Comparison of ENCODE assay signal across 25 cellular contexts in genomic region chr20:4052554-4052953, GRCh38. TPM values are rescaled to one million over a fixed set of nuclear protein-coding genes. Genes with fewer than 3 reads are reported as not detected.
DNase-seq lines count a peak whose midpoint lies in the region; ATAC-seq, FAIRE-seq and TF ChIP-seq lines count a peak whose summit lies in the region.
"Had no signal": no experiment of that assay in that cellular context is flagged by ENCODE, and none has a peak within 500 bp of the region (broad histone marks: within the 10 kb centered on the region; RNA-seq: fewer than 3 reads in every experiment).

No MANE protein-coding gene starts in this region.

- H3K9ac ChIP-seq in trophoblast cell (ENCODE audit: low read length), result no peak overlapping the region
- no peak overlapping the region for H3K9ac ChIP-seq in SK-N-SH

- H3K79me2 ChIP-seq in osteoblast (ENCODE audit: insufficient read depth, low read length) (no peaks in the 10 kb centered on the region), trophoblast cell (ENCODE audit: control insufficient read depth, insufficient read depth, low read length, poor library complexity) (no peaks in the 10 kb centered on the region), SK-N-SH (ENCODE audit: insufficient read depth) (no peaks in the 10 kb centered on the region)

- H2AFZ ChIP-seq in osteoblast (ENCODE audit: low read length) (no peak overlapping the region), trophoblast cell (ENCODE audit: insufficient read depth, low read length, poor library complexity) (no peak overlapping the region), SK-N-SH (ENCODE audit: low read depth) (no peak overlapping the region)
- H2AFZ ChIP-seq: PC-9 had no signal

- POLR2A ChIA-PET in A549 (lab: Yijun Ruan, JAX), result no interaction called here
- POLR2A ChIA-PET in RWPE1 (lab: Yijun Ruan, JAX; ENCODE audit: low non-redundant PET), result interaction anchor here (0.5 kb wide), 1 partner anchor 13 kb away, joined by 4 read pairs; no protein-coding TSS in a partner anchor
- POLR2A ChIA-PET in SK-N-SH (lab: Yijun Ruan, JAX), result no interaction called here

- H3K14ac ChIP-seq in trophoblast cell (ENCODE audit: low read length), result no peak overlapping the region

- no peaks in the 10 kb centered on the region for H3K36me3 ChIP-seq in cardiac muscle cell
- no peaks in the 10 kb centered on the region for H3K36me3 ChIP-seq in osteoblast (ENCODE audit: insufficient read depth, low read length)
- no peaks in the 10 kb centered on the region for H3K36me3 ChIP-seq in trophoblast cell (ENCODE audit: control insufficient read depth in 1 of 2, insufficient read depth in 2 of 2, low read length in 2 of 2)
- no peaks in the 10 kb centered on the region for H3K36me3 ChIP-seq in SK-N-SH (replicated peaks in 1 of 2; ENCODE audit: control insufficient read depth in 1 of 2, insufficient read depth in 2 of 2, low read length in 1 of 2)
- H3K36me3 ChIP-seq: esophagus muscularis mucosa had no signal

- no peak for TF ChIP-seq CTCF in A549 (IDR thresholded peaks at IDR 0.05)
- TF ChIP-seq CTCF in RWPE1 (conservative IDR thresholded peaks at IDR 0.05; ENCODE audit: low read depth), result no peak
- no peak for TF ChIP-seq CTCF in cardiac muscle cell (IDR thresholded peaks at IDR 0.05; ENCODE audit: low read depth, low read length)
- TF ChIP-seq CTCF in osteoblast (IDR thresholded peaks at IDR 0.05; ENCODE audit: extremely low read depth, low read depth, low read length), result no peak
- no peak for TF ChIP-seq CTCF in SK-N-SH (IDR thresholded peaks at IDR 0.05)

- no peak for TF ChIP-seq POLR2A in A549 (IDR thresholded peaks at IDR 0.05; ENCODE audit: low read length)

- no peaks in the 10 kb centered on the region for H3F3A ChIP-seq in SK-N-SH (replicated peaks; ENCODE audit: insufficient read depth)

- no peak overlapping the region for H4K91ac ChIP-seq in trophoblast cell (ENCODE audit: low read depth, low read length)

- no peak overlapping the region for H2BK5ac ChIP-seq in trophoblast cell (ENCODE audit: low read depth, low read length, poor library complexity)

- H3K9me2 ChIP-seq in SK-N-SH, result no peaks in the 10 kb centered on the region

- no peak overlapping the region for H4K8ac ChIP-seq in trophoblast cell (ENCODE audit: low read depth, low read length)

- H3K79me1 ChIP-seq in trophoblast cell (ENCODE audit: low read length), result no peaks in the 10 kb centered on the region

- no peak for TF ChIP-seq RAD21 in A549 (conservative IDR thresholded peaks at IDR 0.05 in 1 of 2, IDR thresholded peaks at IDR 0.05 in 1 of 2)
- TF ChIP-seq RAD21 in SK-N-SH (IDR thresholded peaks at IDR 0.05; ENCODE audit: low read length), result no peak

- no peak overlapping the region for H2BK12ac ChIP-seq in trophoblast cell (ENCODE audit: low read length)

- H3K27me3 ChIP-seq in cardiac muscle cell (no peaks in the 10 kb centered on the region), osteoblast (ENCODE audit: insufficient read depth, low read length) (no peaks in the 10 kb centered on the region), trophoblast cell (ENCODE audit: insufficient read depth, low read length) (no peaks in the 10 kb centered on the region), SK-N-SH (ENCODE audit: insufficient read depth) (no peaks in the 10 kb centered on the region)
- H3K27me3 ChIP-seq: esophagus muscularis mucosa had no signal

- no peak overlapping the region for H3K4me3 ChIP-seq in A549
- H3K4me3 ChIP-seq in cardiac muscle cell, result no peak overlapping the region
- H3K4me3 ChIP-seq in osteoblast (ENCODE audit: insufficient read depth, low read length), result no peak overlapping the region
- H3K4me3 ChIP-seq in trophoblast cell (ENCODE audit: low read depth, low read length), result no peak overlapping the region
- H3K4me3 ChIP-seq in SK-N-SH (ENCODE audit: low read depth in 2 of 2, low read length in 1 of 2), result no peak overlapping the region
- H3K4me3 ChIP-seq: esophagus muscularis mucosa, PC-9, smooth muscle cell had no signal

- H4K12ac ChIP-seq in trophoblast cell (ENCODE audit: low read depth, low read length), result no peak overlapping the region

- H3K9me3 ChIP-seq in A549 (no peaks in the 10 kb centered on the region), cardiac muscle cell (ENCODE audit: low read depth) (no peaks in the 10 kb centered on the region), osteoblast (ENCODE audit: low read depth, low read length) (no peaks in the 10 kb centered on the region), trophoblast cell (ENCODE audit: insufficient read depth, low read depth, low read length) (no peaks in the 10 kb centered on the region), SK-N-SH (no peaks in the 10 kb centered on the region)
- H3K9me3 ChIP-seq: esophagus muscularis mucosa had no signal

- WGBS in A549 (ENCODE audit: missing lambda C conversion rate), result 77% methylated on average over 5 of the region's 5 CpGs
- no CpG with 5 or more reads among the region's 5 CpGs for WGBS in trophoblast cell (ENCODE audit: extremely low coverage, insufficient coverage, insufficient read length)
- WGBS in SK-N-SH (ENCODE audit: low lambda C conversion rate), result 94% methylated on average over 4 of the region's 5 CpGs

- H3K27ac ChIP-seq in A549 (no peak overlapping the region), RWPE1 (peak overlapping the region; percentile 30), cardiac muscle cell (peak overlapping the region; percentile 74), osteoblast (ENCODE audit: low read depth, low read length) (peak overlapping the region; percentile 21), trophoblast cell (ENCODE audit: low read depth, low read length) (no peak overlapping the region), SK-N-SH (ENCODE audit: low read depth in 2 of 2, low read length in 1 of 2) (no peak overlapping the region)
- H3K27ac ChIP-seq: PC-9 had no signal

- no peaks in the 10 kb centered on the region for H3K4me1 ChIP-seq in A549
- H3K4me1 ChIP-seq in cardiac muscle cell (ENCODE audit: low read depth), result peaks cover 33% of the 10 kb centered on the region
- peaks cover 24% of the 10 kb centered on the region for H3K4me1 ChIP-seq in osteoblast (ENCODE audit: insufficient read depth, low read length)
- H3K4me1 ChIP-seq in trophoblast cell (ENCODE audit: control insufficient read depth in 1 of 2, insufficient read depth in 2 of 2, low read length in 2 of 2), result no peaks in the 10 kb centered on the region
- peaks cover 0 to 7% of the 10 kb centered on the region in 2 experiments; a peak in 2 of 4 replicates for H3K4me1 ChIP-seq in SK-N-SH (ENCODE audit: control insufficient read depth in 1 of 2, insufficient read depth in 2 of 2, low read depth in 1 of 2, low read length in 1 of 2)

- H2AK5ac ChIP-seq in trophoblast cell (ENCODE audit: low read length), result no peak overlapping the region

- ATAC-seq in A549, result peak; percentile 14 to 44; a peak in 3 of 6 replicates
- ATAC-seq in GM21825 (IDR thresholded peaks at IDR 0.05; ENCODE audit: unreplicated experiment), result no peak
- ATAC-seq: left colon; stimulated activated naive CD8-positive, alpha-beta T cell treated with anti-CD3 and anti-CD28 coated beads, Interleukin-15, amount 100 ng/mL, for 72 hours had no signal

- TF ChIP-seq EP300 in A549 (IDR thresholded peaks at IDR 0.05) (no peak), SK-N-SH (IDR thresholded peaks at IDR 0.05; ENCODE audit: borderline replicate concordance in 1 of 2, low read depth in 1 of 2, low read length in 1 of 2) (no peak)

- no peak overlapping the region for H3K4ac ChIP-seq in trophoblast cell (ENCODE audit: low read depth, low read length)

- H3K4me2 ChIP-seq in A549 (no peak overlapping the region), osteoblast (ENCODE audit: insufficient read depth, low read length) (no peak overlapping the region), trophoblast cell (ENCODE audit: low read length) (no peak overlapping the region), SK-N-SH (no peak overlapping the region)
- H3K4me2 ChIP-seq: PC-9, smooth muscle cell had no signal

- H4K20me1 ChIP-seq in osteoblast (ENCODE audit: insufficient read depth, low read length) (no peaks in the 10 kb centered on the region), SK-N-SH (ENCODE audit: insufficient read depth) (no peaks in the 10 kb centered on the region)

- no peak for FAIRE-seq in A549 (lab: Jason Lieb, UNC)
- FAIRE-seq: GM18507, urothelium cell line had no signal

- no peak overlapping the region for H3K18ac ChIP-seq in trophoblast cell (ENCODE audit: low read length)

- CTCF ChIA-PET in A549 (lab: Yijun Ruan, JAX), result interaction anchor here (0.8 to 10.8 kb wide), 8 partner anchors 8 to 238 kb away, joined by 3 to 63 read pairs (median 4); no protein-coding TSS in a partner anchor
- CTCF ChIA-PET in RWPE1 (lab: Yijun Ruan, JAX), result no interaction called here
- CTCF ChIA-PET in SK-N-SH (lab: Yijun Ruan, JAX), result interaction anchor here (1.2 to 1.9 kb wide), 2 partner anchors 9 to 56 kb away, joined by 4 to 5 read pairs; no protein-coding TSS in a partner anchor

- H2BK120ac ChIP-seq in trophoblast cell (ENCODE audit: insufficient read depth, low read length, poor library complexity), result no peak overlapping the region

- no peak overlapping the region for H3K23ac ChIP-seq in trophoblast cell (ENCODE audit: low read length)

- no peak for DNase-seq in A549 (ENCODE audit: low read depth in 1 of 2, low spot score in 1 of 2)
- DNase-seq in RWPE1 (ENCODE audit: low spot score), result no peak
- no peak for DNase-seq in cardiac muscle cell (ENCODE audit: low read depth in 1 of 2, low spot score in 1 of 2)
- DNase-seq in osteoblast (ENCODE audit: insufficient read length, low spot score, missing footprints), result no peak
- no peak for DNase-seq in trophoblast cell
- DNase-seq in NCI-H1048 (lab: John Stamatoyannopoulos, UW), result no peak
- no peak for DNase-seq in SK-N-SH
- DNase-seq: activated CD4-positive, alpha-beta T cell treated with anti-CD3 and anti-CD28 coated beads, Interleukin-2, amount 50 U/mL, for 4 hours; activated naive CD4-positive, alpha-beta T cell; amygdala; C1 segment of cervical spinal cord; cerebellar nuclear complex; effector CD4-positive, alpha-beta T cell; left colon; NCI-H1930; NCI-H2227 treated with DMSO at 0.1 percent for 48 hours; NCI-H774; PC-9; stimulated activated CD4-positive, alpha-beta T cell treated with anti-CD3 and anti-CD28 coated beads, Interleukin-4, amount 100 ng/mL, for 24 hours; stimulated activated naive CD8-positive, alpha-beta T cell treated with anti-CD3 and anti-CD28 coated beads, Interleukin-15, amount 100 ng/mL, for 72 hours had no signal

TF ChIP-seq in SK-N-SH, 30 proteins besides CTCF, POLR2A, EP300 and RAD21 (continues in another document):
- TF ChIP-seq MXI1 (IDR thresholded peaks at IDR 0.05; ENCODE audit: low read depth, low read length), result no peak

RNA-seq across cellular contexts. Expression of gene RNF24, which starts 37.2 kb away (rescaled TPM):
- 8.6 and 12.9 TPM in 2 replicates for polyA plus RNA-seq in A549 (2011; rRNA removed)
- polyA plus RNA-seq in A549 (2012; cell fraction: cytosol; rRNA removed), result 2.8 and 3.6 TPM in 2 replicates
- 2.0 and 3.6 TPM in 2 replicates for polyA plus RNA-seq in A549 (2012; cell fraction: nucleus; rRNA removed)
- polyA plus RNA-seq in A549 (2017; fragmentation: RNase III; extraction: RNeasy Plus Mini Kit Qiagen cat#74134 plus additional on column Dnase treatment), result 8.2 to 9.4 TPM (median 8.8 TPM) in 3 replicates
- 9.1 and 9.9 TPM in 2 replicates for polyA minus RNA-seq in A549 (2011; rRNA and poly(A)+ RNA removed)
- 4.4 and 7.7 TPM in 2 replicates for total RNA-seq in cardiac muscle cell
- 16.1 and 23.8 TPM in 2 replicates for polyA plus RNA-seq in cardiac muscle cell
- total RNA-seq in osteoblast, result 22.4 and 25.6 TPM in 2 replicates
- polyA plus RNA-seq in trophoblast cell (2013), result 8.4 and 8.8 TPM in 2 replicates
- 6.9 and 7.9 TPM in 2 replicates for polyA plus RNA-seq in SK-N-SH (2012; rRNA removed)
- polyA plus RNA-seq in SK-N-SH (2012; cell fraction: cytosol; rRNA removed), result 7.3 and 8.1 TPM in 2 replicates
- 9.7 and 9.9 TPM in 2 replicates for polyA plus RNA-seq in SK-N-SH (2012; cell fraction: nucleus; rRNA removed)

Comparison
In these comparisons a context has a peak if more than half of its experiments do, and no peak if none do; other contexts are left out.
1. H3K27ac ChIP-seq: peak in RWPE1 (single experiment), cardiac muscle cell (single experiment) and osteoblast (single experiment); none in A549 (0 of 2), trophoblast cell (single experiment) and SK-N-SH (0 of 2).